In the genomic region with DNA sequence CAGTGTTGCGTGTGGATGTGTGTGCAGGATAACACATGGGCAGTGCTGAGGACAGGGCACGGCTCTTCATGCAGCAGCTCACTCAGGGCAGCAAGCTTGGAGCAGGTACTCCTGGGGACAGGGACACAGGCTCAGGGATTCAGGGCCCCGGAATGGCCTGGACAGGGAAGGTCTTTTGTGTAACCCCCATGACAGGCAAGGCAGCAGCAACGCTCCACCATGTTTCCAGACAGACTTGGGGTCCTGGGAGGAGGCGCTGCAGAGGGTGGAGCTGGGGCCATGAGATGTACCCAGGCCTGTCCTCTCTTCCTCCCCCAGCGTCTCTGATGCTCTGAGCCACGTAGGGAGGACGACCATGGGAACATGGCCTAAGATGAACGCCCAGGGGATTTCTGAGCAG, we compare ENCODE assay signal across 15 cellular contexts. TPM values are rescaled to one million over a fixed set of nuclear protein-coding genes. Genes with fewer than 3 reads are reported as not detected.
DNase-seq lines count a peak whose midpoint lies in the region; ATAC-seq and TF ChIP-seq lines count a peak whose summit lies in the region.
"Had no signal": no experiment of that assay in that cellular context is flagged by ENCODE, and none has a peak within 500 bp of the region (broad histone marks: within the 10 kb centered on the region; RNA-seq: fewer than 3 reads in every experiment).

No MANE protein-coding gene starts in this region.

- in situ Hi-C loops in transverse colon (cut with MboI; ENCODE audit: low pct_ligation_motif_present in 1 of 4, low pct_unique_long_range_greater_than_20kb in 1 of 4, low sequenced_read_pairs in 3 of 4) = no loop called here

- no peak for TF ChIP-seq EP300 in transverse colon (IDR thresholded peaks at IDR 0.05; ENCODE audit: low read depth)

- WGBS in transverse colon (ENCODE audit: low coverage in 1 of 2), 2 donors = 60 to 88% methylated on average over 1 to 9 of the region's 9 CpGs

- TF ChIP-seq CTCF in natural killer cell (IDR thresholded peaks at IDR 0.05) (no peak), lower lobe of right lung (IDR thresholded peaks at IDR 0.05) (no peak), transverse colon (IDR thresholded peaks at IDR 0.05) (no peak)

- no peaks in the 10 kb centered on the region for H3K27me3 ChIP-seq in H7 (ENCODE audit: control insufficient read depth, insufficient read depth, low read length)
- H3K27me3 ChIP-seq in lower lobe of right lung (ENCODE audit: low read depth) = no peaks in the 10 kb centered on the region
- H3K27me3 ChIP-seq in transverse colon = no peaks in the 10 kb centered on the region

- peaks cover 2 to 11% of the 10 kb centered on the region in 2 donors for H3K9me3 Mint-ChIP-seq in natural killer cell
- H3K9me3 Mint-ChIP-seq in natural killer cell treated with Interleukin-12 subunit alpha and Interleukin-12 subunit beta and Interleukin-15 and Interleukin-18, amount 100 ng/mL, for 72 hours = peaks cover 13% of the 10 kb centered on the region

- intact Hi-C loops in natural killer cell (cut with micrococcal nuclease) (no loop called here), lower lobe of right lung (cut with DNase I) (no loop called here), transverse colon (cut with DNase I; ENCODE audit: low total_unique reads) (no loop called here)

- H3K4me1 ChIP-seq in lower lobe of right lung (peaks cover 7% of the 10 kb centered on the region), transverse colon (peaks cover 0 to 8% (median 0%) of the 10 kb centered on the region in 4 donors)

- H3K4me1 Mint-ChIP-seq in natural killer cell = peaks cover 0 to 9% of the 10 kb centered on the region in 2 donors
- peaks cover 4 to 11% of the 10 kb centered on the region in 2 donors for H3K4me1 Mint-ChIP-seq in natural killer cell treated with Interleukin-12 subunit alpha and Interleukin-12 subunit beta and Interleukin-15 and Interleukin-18, amount 100 ng/mL, for 72 hours (ENCODE audit: low read depth in 2 of 2)

- no peak overlapping the region for H3K4me3 Mint-ChIP-seq in natural killer cell
- H3K4me3 Mint-ChIP-seq in natural killer cell treated with Interleukin-12 subunit alpha and Interleukin-12 subunit beta and Interleukin-15 and Interleukin-18, amount 100 ng/mL, for 72 hours = no peak overlapping the region
- H3K4me3 Mint-ChIP-seq: CD4-positive, alpha-beta memory T cell had no signal

- H3K9me3 ChIP-seq in lower lobe of right lung (peaks cover 12% of the 10 kb centered on the region), transverse colon (no peaks in the 10 kb centered on the region)

- H3K36me3 Mint-ChIP-seq in natural killer cell = no peaks in the 10 kb centered on the region
- H3K36me3 Mint-ChIP-seq in natural killer cell treated with Interleukin-12 subunit alpha and Interleukin-12 subunit beta and Interleukin-15 and Interleukin-18, amount 100 ng/mL, for 72 hours = peaks cover 9% of the 10 kb centered on the region

- peak; percentile 5 for DNase-seq in natural killer cell
- no peak for DNase-seq in natural killer cell treated with Interleukin-12 subunit alpha and Interleukin-12 subunit beta and Interleukin-15 and Interleukin-18, amount 100 ng/mL, for 72 hours (ENCODE audit: low spot score)
- peak; percentile 32 for DNase-seq in H7
- peak; percentile 35 for DNase-seq in lower lobe of right lung
- peak; percentile 4 for DNase-seq in transverse colon
- DNase-seq in putamen (ENCODE audit: low spot score) = no peak
- DNase-seq in kidney glomerular epithelial cell (lab: John Stamatoyannopoulos, UW) = no peak
- DNase-seq in mucosa of gallbladder (ENCODE audit: low spot score) = no peak
- DNase-seq: ACHN, DMS153, DMS79 treated with DMSO at 0.1 percent for 48 hours, GDM1 had no signal

- no peak for TF ChIP-seq POLR2A in transverse colon (IDR thresholded peaks at IDR 0.05)

- no peak overlapping the region for H3K27ac Mint-ChIP-seq in natural killer cell
- no peak overlapping the region for H3K27ac Mint-ChIP-seq in natural killer cell treated with Interleukin-12 subunit alpha and Interleukin-12 subunit beta and Interleukin-15 and Interleukin-18, amount 100 ng/mL, for 72 hours
- H3K27ac Mint-ChIP-seq: CD4-positive, alpha-beta memory T cell had no signal

- H3K27me3 Mint-ChIP-seq in natural killer cell (ENCODE audit: low read depth in 2 of 2) = peaks cover 11 to 16% of the 10 kb centered on the region in 2 donors
- H3K27me3 Mint-ChIP-seq in natural killer cell treated with Interleukin-12 subunit alpha and Interleukin-12 subunit beta and Interleukin-15 and Interleukin-18, amount 100 ng/mL, for 72 hours = peaks cover 12 to 23% of the 10 kb centered on the region in 2 donors

- no peak for ATAC-seq in natural killer cell
- no peak for ATAC-seq in natural killer cell treated with Interleukin-12 subunit alpha and Interleukin-12 subunit beta and Interleukin-15 and Interleukin-18, amount 100 ng/mL, for 72 hours
- ATAC-seq in lower lobe of right lung = no peak
- ATAC-seq: HepG2 had no signal

- H3K27ac ChIP-seq in lower lobe of right lung (no peak overlapping the region), transverse colon (no peak overlapping the region)
- H3K27ac ChIP-seq: C4-2B had no signal

- no peaks in the 10 kb centered on the region; the same call in 1 of the 2 replicates for H3K36me3 ChIP-seq in H7 (replicated peaks; ENCODE audit: control insufficient read depth, insufficient read depth, low read length)
- no peaks in the 10 kb centered on the region for H3K36me3 ChIP-seq in lower lobe of right lung
- no peaks in the 10 kb centered on the region for H3K36me3 ChIP-seq in transverse colon

- no peak overlapping the region for H3K4me3 ChIP-seq in H7 (ENCODE audit: insufficient read depth, low read depth, low read length)
- H3K4me3 ChIP-seq in lower lobe of right lung = no peak overlapping the region
- no peak overlapping the region for H3K4me3 ChIP-seq in transverse colon

RNA-seq across cellular contexts. Expression of gene ADNP2, which starts 58.3 kb away (rescaled TPM):
- total RNA-seq in natural killer cell (10 to 100 TPM; 31.2 to 39.2 (median 31.4) TPM), lower lobe of right lung (16.5 TPM), transverse colon (10 to 100 TPM; 16.0 to 30.1 (median 22.3) TPM), mucosa of gallbladder (16.2 TPM)
- 10 to 100 TPM; 23.1 to 28.8 TPM for total RNA-seq in natural killer cell treated with Interleukin-12 subunit alpha and Interleukin-12 subunit beta and Interleukin-15 and Interleukin-18, amount 100 ng/mL, for 72 hours
- total RNA-seq in H7 (2014; rRNA removed; shearing (Covaris generic)) = 45.5 and 49.2 TPM in 2 replicates

Comparison
In these comparisons a context has a peak if more than half of its experiments do, and no peak if none do; other contexts are left out.
1. DNase-seq: peak in natural killer cell (single experiment), H7 (single experiment), lower lobe of right lung (single experiment) and transverse colon (single experiment); none in natural killer cell treated with Interleukin-12 subunit alpha and Interleukin-12 subunit beta and Interleukin-15 and Interleukin-18, amount 100 ng/mL, for 72 hours (single experiment), putamen (single experiment), kidney glomerular epithelial cell (single experiment) and mucosa of gallbladder (single experiment).